Comparison of ENCODE assay signal across 33 cellular contexts in genomic region chr5:4036861-4037260, GRCh38.
"Had no signal": no experiment of that assay in that cellular context is flagged by ENCODE, and none has a peak within 500 bp of the region (broad histone marks: within the 10 kb centered on the region; RNA-seq: fewer than 3 reads in every experiment).

No MANE protein-coding gene starts in this region.

- H3K27ac Mint-ChIP-seq: activated B cell treated with CpG ODN at 0.5 μM for 24 hours; activated CD4-positive, alpha-beta memory T cell treated with anti-CD3 and anti-CD28 coated beads for 36 hours; activated CD4-positive, alpha-beta T cell treated with anti-CD3 and anti-CD28 coated beads, Interleukin-2, amount 10 ng/mL, durations not matched to agents 24 days and 14 days; activated CD8-positive, alpha-beta T cell treated with anti-CD3 and anti-CD28 coated beads for 36 hours; activated naive CD4-positive, alpha-beta T cell treated with anti-CD3 and anti-CD28 coated beads for 36 hours; activated naive CD4-positive, alpha-beta T cell treated with anti-CD3 and anti-CD28 coated beads, Interleukin-2, amount 50 U/mL, for 72 hours; activated naive CD8-positive, alpha-beta T cell treated with anti-CD3 and anti-CD28 coated beads for 36 hours; activated T-cell treated with anti-CD3 and anti-CD28 coated beads, Interleukin-2, amount 50 U/mL, for 72 hours; activated T-helper 1 cell treated with anti-CD3 and anti-CD28 coated beads, Interleukin-12 subunit alpha, Interleukin-12 subunit beta, Interleukin-2, Interleukin-4 antibody, amounts not matched to agents 30 ng/mL and 10 ng/mL and 1 ng/mL, durations not matched to agents 14 hours and 24 hours and 36 hours; activated T-helper 17 cell treated with anti-CD3 and anti-CD28 coated beads, Interleukin-2, amount 50 U/mL, for 72 hours; T-cell; T-helper 17 cell had no signal

- H3K27me3 ChIP-seq: adrenal gland, body of pancreas, brain microvascular endothelial cell, cardiac muscle cell had no signal

- H3K9me3 ChIP-seq: adrenal gland, body of pancreas had no signal

- H3K27ac ChIP-seq: adrenal gland, body of pancreas, brain microvascular endothelial cell, cardiac muscle cell, VCaP had no signal

- DNase-seq: activated B cell treated with CpG ODN at 0.5 μM for 24 hours; activated CD4-positive, alpha-beta memory T cell treated with anti-CD3 and anti-CD28 coated beads for 36 hours; activated CD4-positive, alpha-beta T cell treated with anti-CD3 and anti-CD28 coated beads for 4 hours; activated CD4-positive, alpha-beta T cell treated with anti-CD3 and anti-CD28 coated beads, Interleukin-2, amount 10 ng/mL, durations not matched to agents 24 days and 14 days; activated CD4-positive, alpha-beta T cell treated with anti-CD3 and anti-CD28 coated beads, Interleukin-2, amount 50 U/mL, for 1 hour; activated CD4-positive, alpha-beta T cell treated with anti-CD3 and anti-CD28 coated beads, Interleukin-2, amount 50 U/mL, for 4 hours; activated CD4-positive, CD25-positive, alpha-beta regulatory T cell treated with anti-CD3 and anti-CD28 coated beads, Interleukin-2, amount 50 U/mL, for 72 hours; activated CD8-positive, alpha-beta memory T cell treated with anti-CD3 and anti-CD28 coated beads, Interleukin-2, amount 50 U/mL, for 4 hours; activated CD8-positive, alpha-beta T cell treated with anti-CD3 and anti-CD28 coated beads for 36 hours; activated effector memory CD4-positive, alpha-beta T cell treated with anti-CD3 and anti-CD28 coated beads, Interleukin-2, amount 50 U/mL, for 16 hours; activated gamma-delta T cell treated with Interleukin-2 at 50 U/mL for 16 hours; activated naive CD4-positive, alpha-beta T cell; activated naive CD4-positive, alpha-beta T cell treated with anti-CD3 and anti-CD28 coated beads for 36 hours; activated naive CD4-positive, alpha-beta T cell treated with anti-CD3 and anti-CD28 coated beads, Interleukin-2, amount 50 U/mL, for 16 hours; activated naive CD8-positive, alpha-beta T cell treated with anti-CD3 and anti-CD28 coated beads for 36 hours; activated T-cell treated with anti-CD3 and anti-CD28 coated beads for 4 hours; activated T-cell treated with anti-CD3 and anti-CD28 coated beads, Interleukin-2, amount 50 U/mL, for 1 hour; activated T-cell treated with anti-CD3 and anti-CD28 coated beads, Interleukin-2, amount 50 U/mL, for 4 hours; activated T-cell treated with anti-CD3 and anti-CD28 coated beads, Interleukin-2, amount 50 U/mL, for 72 hours; adrenal gland; amniotic stem cell; aorta; body of pancreas; brain microvascular endothelial cell; cerebellar nuclear complex; T-cell; T-helper 17 cell had no signal

- H3K36me3 Mint-ChIP-seq: activated CD4-positive, alpha-beta memory T cell treated with anti-CD3 and anti-CD28 coated beads for 36 hours; activated naive CD8-positive, alpha-beta T cell treated with anti-CD3 and anti-CD28 coated beads for 36 hours; T-cell had no signal

- H3K9me3 Mint-ChIP-seq: activated B cell treated with CpG ODN at 0.5 μM for 24 hours had no signal

- ATAC-seq: activated CD8-positive, alpha-beta T cell treated with anti-CD3 and anti-CD28 coated beads for 36 hours; activated naive CD4-positive, alpha-beta T cell treated with anti-CD3 and anti-CD28 coated beads, Interleukin-2, amount 50 U/mL, for 72 hours; activated T-cell treated with anti-CD3 and anti-CD28 coated beads, Interleukin-2, amount 50 U/mL, for 4 hours; activated T-cell treated with anti-CD3 and anti-CD28 coated beads, Interleukin-2, amount 50 U/mL, for 72 hours; activated T-helper 17 cell treated with anti-CD3 and anti-CD28 coated beads, Interleukin-2, amount 50 U/mL, for 72 hours; body of pancreas; T-cell; T-helper 17 cell had no signal

- H3K4me1 ChIP-seq: adrenal gland, body of pancreas had no signal

- H3K4me1 Mint-ChIP-seq: activated B cell treated with CpG ODN at 0.5 μM for 24 hours; activated CD4-positive, alpha-beta T cell treated with anti-CD3 and anti-CD28 coated beads, Interleukin-2, amount 10 ng/mL, durations not matched to agents 24 days and 14 days; activated naive CD8-positive, alpha-beta T cell treated with anti-CD3 and anti-CD28 coated beads for 36 hours; activated T-helper 17 cell treated with anti-CD3 and anti-CD28 coated beads, Interleukin-2, amount 50 U/mL, for 72 hours; central memory CD8-positive, alpha-beta T cell had no signal

- H3K36me3 ChIP-seq: adrenal gland, brain microvascular endothelial cell, cardiac muscle cell had no signal

- H3K4me3 Mint-ChIP-seq: activated B cell treated with CpG ODN at 0.5 μM for 24 hours; activated CD4-positive, alpha-beta memory T cell treated with anti-CD3 and anti-CD28 coated beads for 36 hours; activated CD4-positive, alpha-beta T cell treated with anti-CD3 and anti-CD28 coated beads, Interleukin-2, amount 10 ng/mL, durations not matched to agents 24 days and 14 days; activated CD8-positive, alpha-beta T cell treated with anti-CD3 and anti-CD28 coated beads for 36 hours; activated naive CD4-positive, alpha-beta T cell treated with anti-CD3 and anti-CD28 coated beads for 36 hours; activated naive CD8-positive, alpha-beta T cell treated with anti-CD3 and anti-CD28 coated beads for 36 hours; activated T-cell treated with anti-CD3 and anti-CD28 coated beads, Interleukin-2, amount 50 U/mL, for 4 hours; activated T-cell treated with anti-CD3 and anti-CD28 coated beads, Interleukin-2, amount 50 U/mL, for 72 hours; activated T-helper 1 cell treated with anti-CD3 and anti-CD28 coated beads, Interleukin-12 subunit alpha, Interleukin-12 subunit beta, Interleukin-2, Interleukin-4 antibody, amounts not matched to agents 30 ng/mL and 10 ng/mL and 1 ng/mL, durations not matched to agents 14 hours and 24 hours and 36 hours; activated T-helper 17 cell treated with anti-CD3 and anti-CD28 coated beads, Interleukin-2, amount 50 U/mL, for 72 hours; central memory CD8-positive, alpha-beta T cell; T-cell; T-helper 17 cell had no signal

- H3K4me3 ChIP-seq: adrenal gland, body of pancreas, cardiac muscle cell had no signal

- H3K27me3 Mint-ChIP-seq: activated B cell treated with CpG ODN at 0.5 μM for 24 hours; activated CD4-positive, alpha-beta memory T cell treated with anti-CD3 and anti-CD28 coated beads for 36 hours; activated CD4-positive, alpha-beta T cell treated with anti-CD3 and anti-CD28 coated beads, Interleukin-2, amount 10 ng/mL, durations not matched to agents 24 days and 14 days; activated CD8-positive, alpha-beta T cell treated with anti-CD3 and anti-CD28 coated beads for 36 hours; activated naive CD8-positive, alpha-beta T cell treated with anti-CD3 and anti-CD28 coated beads for 36 hours; activated T-helper 17 cell treated with anti-CD3 and anti-CD28 coated beads, Interleukin-2, amount 50 U/mL, for 72 hours; central memory CD8-positive, alpha-beta T cell; T-cell; T-helper 17 cell had no signal
